In genomic region chr13:98141509-98141908, GRCh38 we compare ENCODE assay signal across 1 cellular context.
TF ChIP-seq lines count a peak whose summit lies in the region.

No MANE protein-coding gene starts in this region.

TF ChIP-seq in HepG2, 621 proteins besides CTCF, POLR2A, EP300 and RAD21 (continues in another document):
- TF ChIP-seq ZNF329 (CRISPR knock-in tag; IDR thresholded peaks at IDR 0.05; ENCODE audit: low read depth) (peak; percentile 44; the same call in 1 of the 2 replicates), ARNT2 (CRISPR knock-in tag; IDR thresholded peaks at IDR 0.05; ENCODE audit: low read depth) (no peak), GTF2F1 (IDR thresholded peaks at IDR 0.05; ENCODE audit: low read length) (no peak), ZNF563 (CRISPR knock-in tag; IDR thresholded peaks at IDR 0.05) (no peak), DDIT3 (CRISPR knock-in tag; IDR thresholded peaks at IDR 0.05) (no peak), ZBTB2 (CRISPR knock-in tag; IDR thresholded peaks at IDR 0.05; ENCODE audit: low read depth) (no peak), ZNF367 (CRISPR knock-in tag; IDR thresholded peaks at IDR 0.05; ENCODE audit: borderline replicate concordance) (no peak), POLR2AphosphoS5 (IDR thresholded peaks at IDR 0.05; ENCODE audit: low read depth, low read length) (0 out of 2 replicates have a peak, but pooled peaks have one; percentile 5), HHEX (CRISPR knock-in tag; IDR thresholded peaks at IDR 0.05) (no peak), KMT2B (CRISPR knock-in tag; IDR thresholded peaks at IDR 0.05) (no peak), REXO4 (CRISPR knock-in tag; IDR thresholded peaks at IDR 0.05; ENCODE audit: borderline replicate concordance) (no peak), ZNF749 (CRISPR knock-in tag; IDR thresholded peaks at IDR 0.05; ENCODE audit: borderline replicate concordance) (no peak), SMAD3 (CRISPR knock-in tag; IDR thresholded peaks at IDR 0.05) (no peak), EHMT2 (IDR thresholded peaks at IDR 0.05; ENCODE audit: borderline replicate concordance, low read depth, low read length) (no peak), THRA (CRISPR knock-in tag; IDR thresholded peaks at IDR 0.05; ENCODE audit: borderline replicate concordance) (0 out of 2 replicates have a peak, but pooled peaks have one; percentile 4), FOXP1 (IDR thresholded peaks at IDR 0.05) (no peak), FOXP1 (CRISPR knock-in tag; IDR thresholded peaks at IDR 0.05) (no peak), BCLAF1 (IDR thresholded peaks at IDR 0.05) (no peak), TEF (CRISPR knock-in tag; IDR thresholded peaks at IDR 0.05) (no peak), JDP2 (CRISPR knock-in tag; IDR thresholded peaks at IDR 0.05; ENCODE audit: borderline replicate concordance) (no peak), NFYC (CRISPR knock-in tag; IDR thresholded peaks at IDR 0.05) (no peak), PRMT3 (CRISPR knock-in tag; IDR thresholded peaks at IDR 0.05; ENCODE audit: borderline replicate concordance, low read depth) (no peak), ZNF746 (CRISPR knock-in tag; IDR thresholded peaks at IDR 0.05) (0 out of 2 replicates have a peak, but pooled peaks have one; percentile 0), TERF1 (CRISPR knock-in tag; IDR thresholded peaks at IDR 0.05) (no peak), NCOA2 (CRISPR knock-in tag; IDR thresholded peaks at IDR 0.05) (no peak), GPN1 (CRISPR knock-in tag; IDR thresholded peaks at IDR 0.05; ENCODE audit: borderline replicate concordance) (no peak), IKZF1 (IDR thresholded peaks at IDR 0.05) (no peak), ZNF234 (CRISPR knock-in tag; conservative IDR thresholded peaks at IDR 0.05) (no peak), SMAD1 (CRISPR knock-in tag; IDR thresholded peaks at IDR 0.05; ENCODE audit: borderline replicate concordance, low read depth) (no peak), SPEN (CRISPR knock-in tag; IDR thresholded peaks at IDR 0.05; ENCODE audit: low read depth) (no peak), FOXO4 (CRISPR knock-in tag; conservative IDR thresholded peaks at IDR 0.05) (no peak), NR3C1 (CRISPR knock-in tag; IDR thresholded peaks at IDR 0.05) (no peak), SCMH1 (CRISPR knock-in tag; IDR thresholded peaks at IDR 0.05; ENCODE audit: borderline replicate concordance) (no peak), ZNF879 (CRISPR knock-in tag; IDR thresholded peaks at IDR 0.05) (0 out of 2 replicates have a peak, but pooled peaks have one; percentile 5), HIC2 (CRISPR knock-in tag; IDR thresholded peaks at IDR 0.05; ENCODE audit: low read depth) (no peak), ZBTB39 (CRISPR knock-in tag; IDR thresholded peaks at IDR 0.05) (no peak), SP5 (CRISPR knock-in tag; IDR thresholded peaks at IDR 0.05; ENCODE audit: borderline replicate concordance, low read depth) (no peak), ZBED4 (CRISPR knock-in tag; IDR thresholded peaks at IDR 0.05; ENCODE audit: borderline replicate concordance) (no peak), FOXK2 (IDR thresholded peaks at IDR 0.05) (no peak), ZNF841 (CRISPR knock-in tag; IDR thresholded peaks at IDR 0.05; ENCODE audit: borderline replicate concordance) (no peak), KDM5A (IDR thresholded peaks at IDR 0.05; ENCODE audit: borderline replicate concordance, low read length) (no peak), ZC3H13 (CRISPR knock-in tag; IDR thresholded peaks at IDR 0.05) (no peak), ZKSCAN5 (CRISPR knock-in tag; IDR thresholded peaks at IDR 0.05) (no peak), NFE2L1 (CRISPR knock-in tag; IDR thresholded peaks at IDR 0.05; ENCODE audit: borderline replicate concordance) (no peak), YEATS2 (CRISPR knock-in tag; IDR thresholded peaks at IDR 0.05; ENCODE audit: borderline replicate concordance) (no peak)
